Comparison of ENCODE assay signal across 1 cellular context in genomic region chr18:70227438-70227837, GRCh38.
TF ChIP-seq lines count a peak whose summit lies in the region.

No MANE protein-coding gene starts in this region.

TF ChIP-seq in K562, 482 proteins besides CTCF, POLR2A, EP300 and RAD21 (continued from another document):
- TF ChIP-seq JUN (IDR thresholded peaks at IDR 0.05; ENCODE audit: borderline replicate concordance, low read depth, low read length) (no peak), JUN (CRISPR knock-in tag; IDR thresholded peaks at IDR 0.05; ENCODE audit: borderline replicate concordance) (no peak), PRPF4 (IDR thresholded peaks at IDR 0.05; ENCODE audit: insufficient read depth, low read depth, low read length, poor library complexity, severe bottlenecking) (no peak)
